15 cellular contexts compared by ENCODE assay signal in the genomic region with DNA sequence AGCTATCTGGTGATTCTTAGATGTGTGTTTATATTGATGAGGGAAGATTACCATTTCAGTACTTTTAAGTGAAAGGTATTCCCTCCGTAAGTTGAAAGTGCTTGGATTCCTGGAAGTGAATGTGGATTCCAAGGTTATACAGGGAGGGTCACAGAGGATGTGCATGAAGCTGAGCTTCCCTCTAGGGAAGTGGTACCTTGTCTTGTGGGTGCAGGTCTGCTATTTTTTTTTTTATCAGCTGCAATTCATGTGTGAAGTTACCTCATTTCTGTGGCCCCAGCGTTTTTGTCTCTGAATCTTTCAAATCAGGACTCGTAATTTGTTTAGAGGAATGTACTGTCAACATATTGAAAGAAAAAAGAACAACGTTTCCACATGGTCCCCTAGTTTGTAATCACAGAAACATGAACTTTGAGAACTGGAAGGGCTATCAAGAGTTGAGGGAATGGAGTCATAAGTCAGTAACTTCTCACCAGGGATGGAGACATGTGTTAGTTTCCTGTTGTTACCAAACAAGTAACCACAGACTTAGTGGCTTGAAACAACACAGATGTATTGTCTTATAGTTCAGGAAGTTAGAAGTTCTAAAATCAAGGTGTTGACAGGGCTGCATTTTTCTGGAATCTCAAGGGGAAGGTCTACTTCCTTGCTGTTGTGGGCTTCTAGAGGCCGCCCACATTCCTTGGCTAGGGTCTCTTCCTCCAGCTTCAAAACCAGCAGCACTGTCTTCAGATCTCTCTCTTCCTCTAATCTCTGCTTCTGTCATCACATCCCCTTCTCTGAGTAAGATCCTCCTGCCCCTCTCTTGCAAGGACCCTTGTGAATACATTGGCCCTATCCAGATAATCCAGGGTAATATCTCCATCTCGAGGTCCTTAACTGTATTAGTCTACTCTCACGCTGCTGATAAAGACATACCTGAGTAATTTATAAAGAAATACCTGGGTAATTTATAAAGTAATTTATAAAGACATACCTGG.
DNase-seq lines count a peak whose midpoint lies in the region; ATAC-seq, FAIRE-seq and TF ChIP-seq lines count a peak whose summit lies in the region.
"Had no signal": no experiment of that assay in that cellular context is flagged by ENCODE, and none has a peak within 500 bp of the region (broad histone marks: within the 10 kb centered on the region; RNA-seq: fewer than 3 reads in every experiment).

No MANE protein-coding gene starts in this region.

- H3K27me3 ChIP-seq in heart right ventricle (no peaks in the 10 kb centered on the region), PC-9 (ENCODE audit: insufficient read depth, low read depth) (no peaks in the 10 kb centered on the region)
- H3K27me3 ChIP-seq: left lung had no signal

- CTCF ChIA-PET in PC-9 (lab: Charles Lee): no interaction called here

- H3K4me2 ChIP-seq in PC-9: no peak overlapping the region

- H4K20me1 ChIP-seq in PC-9 (ENCODE audit: insufficient read depth): no peaks in the 10 kb centered on the region

- no peaks in the 10 kb centered on the region for H3K36me3 ChIP-seq in heart right ventricle
- no peaks in the 10 kb centered on the region for H3K36me3 ChIP-seq in PC-9 (ENCODE audit: low read depth)
- H3K36me3 ChIP-seq: left lung had no signal

- no TSS peak for BruUV-seq in PC-9 (replicated peaks; lab: Mats Ljungman, UMichigan)

- peak overlapping the region; percentile 58 to 63 for H3K4me3 Mint-ChIP-seq in effector memory CD8-positive, alpha-beta T cell

- POLR2A ChIA-PET in PC-9 (lab: Charles Lee; ENCODE audit: unreplicated experiment): no interaction called here

- H3K27ac ChIP-seq in heart right ventricle: peak overlapping the region in 1 of 10 donors; percentile 28
- H3K27ac ChIP-seq in PC-9: no peak overlapping the region

- intact Hi-C loops in heart right ventricle (cut with DNase I) (loop anchor here in 5 of 10 donors (10.0 kb wide), 3 partner anchors 86 to 616 kb away; no protein-coding TSS in a partner anchor), Right ventricle myocardium inferior (cut with DNase I) (no loop called here), PC-9 (cut with micrococcal nuclease; ENCODE audit: unreplicated experiment) (no loop called here)

- H3F3A ChIP-seq in PC-9 (ENCODE audit: insufficient read depth, low read depth): no peaks in the 10 kb centered on the region

- H3K79me2 ChIP-seq in PC-9 (ENCODE audit: low read depth): no peaks in the 10 kb centered on the region

- H3K36me3 Mint-ChIP-seq in effector memory CD8-positive, alpha-beta T cell (ENCODE audit: insufficient read depth): peaks cover 7% of the 10 kb centered on the region

- H3K9me3 ChIP-seq in heart right ventricle (peaks cover 0 to 2% (median 0%) of the 10 kb centered on the region in 11 donors), PC-9 (ENCODE audit: insufficient read depth, low read depth) (no peaks in the 10 kb centered on the region)
- H3K9me3 ChIP-seq: left lung had no signal

- no peaks in the 10 kb centered on the region for H3K9me2 ChIP-seq in PC-9 (ENCODE audit: insufficient read depth)

- peak overlapping the region; percentile 74 to 91 for H3K27ac Mint-ChIP-seq in effector memory CD8-positive, alpha-beta T cell

- WGBS in heart right ventricle, 2 donors: 66 to 68% methylated on average over 7 of the region's 7 CpGs

- H3K4me1 ChIP-seq in heart right ventricle (peaks cover 0 to 20% (median 0%) of the 10 kb centered on the region in 9 donors), PC-9 (replicated peaks; ENCODE audit: insufficient read depth) (no peaks in the 10 kb centered on the region)

- peaks cover 37 to 47% of the 10 kb centered on the region in 2 donors for H3K4me1 Mint-ChIP-seq in effector memory CD8-positive, alpha-beta T cell (ENCODE audit: low read depth in 2 of 2)

- H3K27me3 Mint-ChIP-seq in effector memory CD8-positive, alpha-beta T cell: no peaks in the 10 kb centered on the region

- no peak for TF ChIP-seq CTCF in heart right ventricle (IDR thresholded peaks at IDR 0.05)
- TF ChIP-seq CTCF in PC-9 (conservative IDR thresholded peaks at IDR 0.05): no peak

- ATAC-seq in heart right ventricle (peak in 5 of 8 donors; percentile 34 to 66 (median 48)), Right ventricle myocardium inferior (no peak), HG03521 (IDR thresholded peaks at IDR 0.05; ENCODE audit: unreplicated experiment) (no peak)
- peak; percentile 95 for ATAC-seq in effector memory CD8-positive, alpha-beta T cell (replicated peaks)
- ATAC-seq: left lung had no signal

- no peak overlapping the region for H2AFZ ChIP-seq in PC-9

- H3K4me3 ChIP-seq in heart right ventricle (no peak overlapping the region), PC-9 (no peak overlapping the region)
- H3K4me3 ChIP-seq: left lung had no signal

- no peak for FAIRE-seq in urothelium cell line (lab: Jason Lieb, UNC)

- DNase-seq in heart right ventricle (no peak), Right ventricle myocardium inferior (ENCODE audit: missing footprints) (no peak), MV-4-11 (lab: John Stamatoyannopoulos, UW) (peak; percentile 63), urothelium cell line (ENCODE audit: low spot score) (no peak), DMS53 (lab: John Stamatoyannopoulos, UW) (no peak), PC-9 (no peak)
- DNase-seq in effector memory CD8-positive, alpha-beta T cell: no peak
- DNase-seq: activated gamma-delta T cell, DMS 273 treated with DMSO at 0.1 percent for 48 hours, H7, left lung, NCI-H1417 treated with DMSO at 0.1 percent for 48 hours, NCI-H2227 treated with DMSO at 0.1 percent for 48 hours had no signal

- H3K9me3 Mint-ChIP-seq in effector memory CD8-positive, alpha-beta T cell: no peaks in the 10 kb centered on the region
- H3K9me3 Mint-ChIP-seq: IgD-negative memory B cell had no signal

Comparison
In these comparisons a context has a peak if more than half of its experiments do, and no peak if none do; other contexts are left out.
1. ATAC-seq: peak in heart right ventricle (5 of 8) and effector memory CD8-positive, alpha-beta T cell (single experiment); none in Right ventricle myocardium inferior (single experiment) and HG03521 (single experiment).